ENCODE assay signal across 1 cellular context in genomic region chr11:120432056-120433018, GRCh38.
TF ChIP-seq lines count a peak whose summit lies in the region.

No MANE protein-coding gene starts in this region.

TF ChIP-seq in K562, 482 proteins besides CTCF, POLR2A, EP300 and RAD21 (continued from another document and continues in another):
- TF ChIP-seq, protein P1, sequence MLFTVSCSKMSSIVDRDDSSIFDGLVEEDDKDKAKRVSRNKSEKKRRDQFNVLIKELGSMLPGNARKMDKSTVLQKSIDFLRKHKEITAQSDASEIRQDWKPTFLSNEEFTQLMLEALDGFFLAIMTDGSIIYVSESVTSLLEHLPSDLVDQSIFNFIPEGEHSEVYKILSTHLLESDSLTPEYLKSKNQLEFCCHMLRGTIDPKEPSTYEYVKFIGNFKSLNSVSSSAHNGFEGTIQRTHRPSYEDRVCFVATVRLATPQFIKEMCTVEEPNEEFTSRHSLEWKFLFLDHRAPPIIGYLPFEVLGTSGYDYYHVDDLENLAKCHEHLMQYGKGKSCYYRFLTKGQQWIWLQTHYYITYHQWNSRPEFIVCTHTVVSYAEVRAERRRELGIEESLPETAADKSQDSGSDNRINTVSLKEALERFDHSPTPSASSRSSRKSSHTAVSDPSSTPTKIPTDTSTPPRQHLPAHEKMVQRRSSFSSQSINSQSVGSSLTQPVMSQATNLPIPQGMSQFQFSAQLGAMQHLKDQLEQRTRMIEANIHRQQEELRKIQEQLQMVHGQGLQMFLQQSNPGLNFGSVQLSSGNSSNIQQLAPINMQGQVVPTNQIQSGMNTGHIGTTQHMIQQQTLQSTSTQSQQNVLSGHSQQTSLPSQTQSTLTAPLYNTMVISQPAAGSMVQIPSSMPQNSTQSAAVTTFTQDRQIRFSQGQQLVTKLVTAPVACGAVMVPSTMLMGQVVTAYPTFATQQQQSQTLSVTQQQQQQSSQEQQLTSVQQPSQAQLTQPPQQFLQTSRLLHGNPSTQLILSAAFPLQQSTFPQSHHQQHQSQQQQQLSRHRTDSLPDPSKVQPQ (CRISPR knock-in tag; IDR thresholded peaks at IDR 0.05; ENCODE audit: borderline replicate concordance), result no peak
- TF ChIP-seq SP1 (CRISPR knock-in tag; IDR thresholded peaks at IDR 0.05), result no peak
- no peak for TF ChIP-seq EHMT2 (IDR thresholded peaks at IDR 0.05)
- no peak for TF ChIP-seq ZNF316 (IDR thresholded peaks at IDR 0.05)
- no peak for TF ChIP-seq TOE1 (IDR thresholded peaks at IDR 0.05; ENCODE audit: borderline replicate concordance)
- no peak for TF ChIP-seq TOE1 (CRISPR knock-in tag; IDR thresholded peaks at IDR 0.05; ENCODE audit: borderline replicate concordance, low read depth)
- no peak for TF ChIP-seq ZBTB8A (IDR thresholded peaks at IDR 0.05; ENCODE audit: partially characterized antibody)
- TF ChIP-seq SMARCC2 (IDR thresholded peaks at IDR 0.05; ENCODE audit: low read depth), result 0 out of 2 replicates have a peak, but pooled peaks have one; percentile 52
- no peak for TF ChIP-seq ZNF3 (CRISPR knock-in tag; IDR thresholded peaks at IDR 0.05)
- no peak for TF ChIP-seq TCF7L2 (IDR thresholded peaks at IDR 0.05; ENCODE audit: low read depth, low read length)
- no peak for TF ChIP-seq KLF10 (CRISPR knock-in tag; IDR thresholded peaks at IDR 0.05)
- TF ChIP-seq CBFA2T3 (IDR thresholded peaks at IDR 0.05), result peak; percentile 58
- TF ChIP-seq ZNF592 (IDR thresholded peaks at IDR 0.05), result no peak
- TF ChIP-seq HNRNPK (IDR thresholded peaks at IDR 0.05; ENCODE audit: low read depth, low read length, poor library complexity, severe bottlenecking), result no peak
- TF ChIP-seq ZNF398 (CRISPR knock-in tag; IDR thresholded peaks at IDR 0.05), result no peak
- TF ChIP-seq, protein P2, sequence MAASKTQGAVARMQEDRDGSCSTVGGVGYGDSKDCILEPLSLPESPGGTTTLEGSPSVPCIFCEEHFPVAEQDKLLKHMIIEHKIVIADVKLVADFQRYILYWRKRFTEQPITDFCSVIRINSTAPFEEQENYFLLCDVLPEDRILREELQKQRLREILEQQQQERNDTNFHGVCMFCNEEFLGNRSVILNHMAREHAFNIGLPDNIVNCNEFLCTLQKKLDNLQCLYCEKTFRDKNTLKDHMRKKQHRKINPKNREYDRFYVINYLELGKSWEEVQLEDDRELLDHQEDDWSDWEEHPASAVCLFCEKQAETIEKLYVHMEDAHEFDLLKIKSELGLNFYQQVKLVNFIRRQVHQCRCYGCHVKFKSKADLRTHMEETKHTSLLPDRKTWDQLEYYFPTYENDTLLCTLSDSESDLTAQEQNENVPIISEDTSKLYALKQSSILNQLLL (CRISPR knock-in tag; IDR thresholded peaks at IDR 0.05; ENCODE audit: borderline replicate concordance), result no peak
- TF ChIP-seq KLF1 (tag; IDR thresholded peaks at IDR 0.05), result no peak
- TF ChIP-seq SRSF7 (optimal IDR thresholded peaks at IDR 0.05; ENCODE audit: low read depth, low read length), result no peak
- TF ChIP-seq, protein P3, sequence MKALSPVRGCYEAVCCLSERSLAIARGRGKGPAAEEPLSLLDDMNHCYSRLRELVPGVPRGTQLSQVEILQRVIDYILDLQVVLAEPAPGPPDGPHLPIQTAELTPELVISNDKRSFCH (CRISPR knock-in tag; IDR thresholded peaks at IDR 0.05), result no peak
- TF ChIP-seq, protein P3 (tag; IDR thresholded peaks at IDR 0.05), result no peak
- no peak for TF ChIP-seq PML (IDR thresholded peaks at IDR 0.05; ENCODE audit: low read length)
- TF ChIP-seq ZKSCAN8 (CRISPR knock-in tag; IDR thresholded peaks at IDR 0.05), result no peak
- TF ChIP-seq, protein P4, sequence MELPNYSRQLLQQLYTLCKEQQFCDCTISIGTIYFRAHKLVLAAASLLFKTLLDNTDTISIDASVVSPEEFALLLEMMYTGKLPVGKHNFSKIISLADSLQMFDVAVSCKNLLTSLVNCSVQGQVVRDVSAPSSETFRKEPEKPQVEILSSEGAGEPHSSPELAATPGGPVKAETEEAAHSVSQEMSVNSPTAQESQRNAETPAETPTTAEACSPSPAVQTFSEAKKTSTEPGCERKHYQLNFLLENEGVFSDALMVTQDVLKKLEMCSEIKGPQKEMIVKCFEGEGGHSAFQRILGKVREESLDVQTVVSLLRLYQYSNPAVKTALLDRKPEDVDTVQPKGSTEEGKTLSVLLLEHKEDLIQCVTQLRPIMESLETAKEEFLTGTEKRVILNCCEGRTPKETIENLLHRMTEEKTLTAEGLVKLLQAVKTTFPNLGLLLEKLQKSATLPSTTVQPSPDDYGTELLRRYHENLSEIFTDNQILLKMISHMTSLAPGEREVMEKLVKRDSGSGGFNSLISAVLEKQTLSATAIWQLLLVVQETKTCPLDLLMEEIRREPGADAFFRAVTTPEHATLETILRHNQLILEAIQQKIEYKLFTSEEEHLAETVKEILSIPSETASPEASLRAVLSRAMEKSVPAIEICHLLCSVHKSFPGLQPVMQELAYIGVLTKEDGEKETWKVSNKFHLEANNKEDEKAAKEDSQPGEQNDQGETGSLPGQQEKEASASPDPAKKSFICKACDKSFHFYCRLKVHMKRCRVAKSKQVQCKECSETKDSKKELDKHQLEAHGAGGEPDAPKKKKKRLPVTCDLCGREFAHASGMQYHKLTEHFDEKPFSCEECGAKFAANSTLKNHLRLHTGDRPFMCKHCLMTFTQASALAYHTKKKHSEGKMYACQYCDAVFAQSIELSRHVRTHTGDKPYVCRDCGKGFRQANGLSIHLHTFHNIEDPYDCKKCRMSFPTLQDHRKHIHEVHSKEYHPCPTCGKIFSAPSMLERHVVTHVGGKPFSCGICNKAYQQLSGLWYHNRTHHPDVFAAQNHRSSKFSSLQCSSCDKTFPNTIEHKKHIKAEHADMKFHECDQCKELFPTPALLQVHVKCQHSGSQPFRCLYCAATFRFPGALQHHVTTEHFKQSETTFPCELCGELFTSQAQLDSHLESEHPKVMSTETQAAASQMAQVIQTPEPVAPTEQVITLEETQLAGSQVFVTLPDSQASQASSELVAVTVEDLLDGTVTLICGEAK (IDR thresholded peaks at IDR 0.05), result no peak
- TF ChIP-seq, protein P4 (CRISPR knock-in tag; IDR thresholded peaks at IDR 0.05), result no peak
- no peak for TF ChIP-seq ARID3B (CRISPR knock-in tag; IDR thresholded peaks at IDR 0.05; ENCODE audit: borderline replicate concordance)
- no peak for TF ChIP-seq SP2 (IDR thresholded peaks at IDR 0.05; ENCODE audit: extremely low read depth, low read depth, low read length, poor library complexity, severe bottlenecking)
- TF ChIP-seq LCOR (CRISPR knock-in tag; IDR thresholded peaks at IDR 0.05), result 0 out of 2 replicates have a peak, but pooled peaks have one; percentile 64
- no peak for TF ChIP-seq MED1 (CRISPR knock-in tag; IDR thresholded peaks at IDR 0.05; ENCODE audit: borderline replicate concordance)
- peak; percentile 30; the same call in 1 of the 2 replicates for TF ChIP-seq NFE2 (IDR thresholded peaks at IDR 0.05; ENCODE audit: low read depth)
- peak; percentile 85 for TF ChIP-seq JUND (IDR thresholded peaks at IDR 0.05; ENCODE audit: borderline replicate concordance, low read depth, low read length)
- peak; percentile 67; the same call in 1 of the 3 replicates for TF ChIP-seq JUND (tag; IDR thresholded peaks at IDR 0.05; ENCODE audit: borderline replicate concordance, low read depth, low read length)
- TF ChIP-seq SMARCE1 (IDR thresholded peaks at IDR 0.05), result peak; percentile 82
- no peak for TF ChIP-seq TCF15 (CRISPR knock-in tag; IDR thresholded peaks at IDR 0.05)
